Comparison of ENCODE assay signal across 25 cellular contexts in the genomic region with DNA sequence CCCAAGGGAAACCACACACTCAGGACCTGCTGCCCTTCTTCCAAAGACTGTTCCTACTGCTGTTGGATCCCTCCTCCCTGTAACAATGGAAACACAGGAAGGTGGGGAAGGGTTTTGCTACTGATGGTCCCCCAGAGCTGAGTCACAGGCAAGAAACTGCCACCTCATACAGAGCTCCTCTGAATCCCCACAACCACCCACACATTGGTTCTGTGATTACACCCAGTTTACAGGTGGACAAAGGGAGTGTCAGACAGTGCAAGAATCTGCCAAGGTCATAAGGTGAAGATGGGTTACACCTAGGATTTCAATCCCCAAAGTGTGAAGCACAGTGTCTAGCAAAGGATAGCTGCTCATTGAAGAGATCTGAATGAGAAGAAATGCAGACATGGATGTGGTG.
DNase-seq lines count a peak whose midpoint lies in the region; ATAC-seq and TF ChIP-seq lines count a peak whose summit lies in the region.
"Had no signal": no experiment of that assay in that cellular context is flagged by ENCODE, and none has a peak within 500 bp of the region (broad histone marks: within the 10 kb centered on the region; RNA-seq: fewer than 3 reads in every experiment).

No MANE protein-coding gene starts in this region.

- TF ChIP-seq CTCF in mammary epithelial cell (conservative IDR thresholded peaks at IDR 0.05 in 1 of 2, IDR thresholded peaks at IDR 0.05 in 1 of 2; ENCODE audit: extremely low read depth in 1 of 2, insufficient read depth in 1 of 2, low read depth in 1 of 2, low read length in 2 of 2) (no peak), breast epithelium (IDR thresholded peaks at IDR 0.05) (no peak), HEK293 (tag by site-specific recombination; IDR thresholded peaks at IDR 0.05) (no peak), RWPE1 (conservative IDR thresholded peaks at IDR 0.05; ENCODE audit: low read depth) (no peak), H9 (conservative IDR thresholded peaks at IDR 0.05) (no peak)

- dilution Hi-C loops in mammary epithelial cell (cut with HindIII; ENCODE audit: low sequenced_read_pairs): no loop called here

- H3K9me3 Mint-ChIP-seq in H9: peaks cover 11 to 17% of the 10 kb centered on the region in 2 experiments

- H2BK5ac ChIP-seq in H9 (ENCODE audit: insufficient read length, low read length): no peak overlapping the region

- no peak overlapping the region for H3K23ac ChIP-seq in H9 (ENCODE audit: insufficient read length, low read depth, low read length)

- no peak overlapping the region for H2BK12ac ChIP-seq in H9 (ENCODE audit: insufficient read length, low read depth, low read length)

- no TSS peak for BruUV-seq in mammary epithelial cell (replicated peaks; lab: Mats Ljungman, UMichigan)

- no peak overlapping the region for H2AK5ac ChIP-seq in H9 (ENCODE audit: insufficient read length, low read length)

- no peak overlapping the region for H3K14ac ChIP-seq in H9 (ENCODE audit: insufficient read depth, low read length)

- peak; percentile 33 for DNase-seq in mammary epithelial cell
- DNase-seq in breast epithelium (ENCODE audit: low spot score in 2 of 2): no peak
- no peak for DNase-seq in RWPE1 (ENCODE audit: low spot score)
- peak; percentile 1 for DNase-seq in kidney tubule cell (ENCODE audit: low spot score)
- DNase-seq in H9: no peak
- no peak for DNase-seq in NCI-H2196 (lab: John Stamatoyannopoulos, UW; ENCODE audit: unreplicated experiment)
- no peak for DNase-seq in left ventricle myocardium superior
- DNase-seq: Caco-2; CD8-positive, alpha-beta T cell; DMS 273 treated with DMSO at 0.1 percent for 48 hours; DMS79; GOT3; NCI-H1048; NCI-H1417; NCI-H1694; NCI-H2029 treated with DMSO at 0.1 percent for 48 hours; NCI-H2227 treated with DMSO at 0.1 percent for 48 hours; NCI-H526 treated with DMSO at 0.1 percent for 48 hours; RPMI8226; SHP77 treated with DMSO at 0.1 percent for 48 hours had no signal

- POLR2A ChIA-PET in HEK293 (lab: Yijun Ruan, JAX) (no interaction called here), RWPE1 (lab: Yijun Ruan, JAX; ENCODE audit: low non-redundant PET) (no interaction called here)

- no peak overlapping the region for H3K4me3 ChIP-seq in mammary epithelial cell (replicated peaks in 1 of 3; ENCODE audit: insufficient read depth in 1 of 3, low read depth in 2 of 3, low read length in 3 of 3)
- no peak overlapping the region for H3K4me3 ChIP-seq in breast epithelium
- no peak overlapping the region for H3K4me3 ChIP-seq in HEK293 (ENCODE audit: low read depth, low read length)

- no peak overlapping the region for H3K4ac ChIP-seq in H9 (ENCODE audit: low read depth, low read length)

- no peak overlapping the region for H3K4me3 Mint-ChIP-seq in H9
- H3K4me3 Mint-ChIP-seq: B cell; CD8-positive, alpha-beta T cell had no signal

- H4K5ac ChIP-seq in H9 (ENCODE audit: insufficient read length, low read depth, low read length): no peak overlapping the region

- no peak overlapping the region for H2BK120ac ChIP-seq in H9 (ENCODE audit: low read depth, low read length, poor library complexity, severe bottlenecking)

- H3K56ac ChIP-seq in H9 (ENCODE audit: insufficient read length, low read depth, low read length): no peak overlapping the region

- H4K20me1 ChIP-seq in mammary epithelial cell (ENCODE audit: insufficient read depth, low read length) (no peaks in the 10 kb centered on the region), H9 (ENCODE audit: control insufficient read depth, insufficient read depth, insufficient read length) (no peaks in the 10 kb centered on the region)

- CTCF ChIA-PET in mammary epithelial cell (lab: Charles Lee; ENCODE audit: low non-redundant PET): no interaction called here
- CTCF ChIA-PET in HEK293 (lab: Yijun Ruan, JAX): interaction anchor here (1.0 to 2.3 kb wide), 2 partner anchors 41 to 98 kb away, joined by 3 to 6 read pairs; no protein-coding TSS in a partner anchor
- CTCF ChIA-PET in RWPE1 (lab: Yijun Ruan, JAX): no interaction called here

- no peak for TF ChIP-seq POLR2A in breast epithelium (IDR thresholded peaks at IDR 0.05)

- H3K27me3 ChIP-seq in mammary epithelial cell (ENCODE audit: insufficient read depth, low read length): no peaks in the 10 kb centered on the region
- H3K27me3 ChIP-seq in breast epithelium: no peaks in the 10 kb centered on the region
- H3K27me3 ChIP-seq in H9 (ENCODE audit: insufficient read depth, low read length): no peaks in the 10 kb centered on the region

- H3K27me3 Mint-ChIP-seq in H9 (ENCODE audit: low read depth): peaks cover 6% of the 10 kb centered on the region

- no peak for ATAC-seq in left ventricle myocardium superior
- ATAC-seq: CD8-positive, alpha-beta T cell; HCT116 had no signal

- H2BK20ac ChIP-seq in H9 (ENCODE audit: low read depth, low read length, poor library complexity, severe bottlenecking): no peak overlapping the region

- in situ Hi-C loops in mammary epithelial cell (cut with MboI; ENCODE audit: low sequenced_read_pairs in 2 of 2): no loop called here

- no peak overlapping the region for H2BK15ac ChIP-seq in H9 (ENCODE audit: low read depth, low read length)

- H4K8ac ChIP-seq in H9 (replicated peaks; ENCODE audit: insufficient read length, low read depth, low read length): no peak overlapping the region

- no peak overlapping the region for H3T11ph ChIP-seq in H9 (ENCODE audit: low read length)

- H2AFZ ChIP-seq in mammary epithelial cell (ENCODE audit: low read depth, low read length) (no peak overlapping the region), H9 (ENCODE audit: low read length) (no peak overlapping the region)

- H3K27ac ChIP-seq in mammary epithelial cell (ENCODE audit: insufficient read depth, low read depth, low read length): no peak overlapping the region
- no peak overlapping the region for H3K27ac ChIP-seq in breast epithelium
- H3K27ac ChIP-seq in HEK293 (ENCODE audit: extremely low read depth, low read depth, low read length): no peak overlapping the region
- H3K27ac ChIP-seq in RWPE1: peak overlapping the region; percentile 92
- H3K27ac ChIP-seq in H9 (ENCODE audit: insufficient read length, low read depth, low read length): no peak overlapping the region
- H3K27ac ChIP-seq: 22Rv1, C4-2B had no signal

- H3K4me2 ChIP-seq in mammary epithelial cell (ENCODE audit: insufficient read depth, low read depth, low read length) (no peak overlapping the region), H9 (ENCODE audit: insufficient read depth, insufficient read length, low read length) (no peak overlapping the region)

- H3K9ac ChIP-seq in mammary epithelial cell (ENCODE audit: insufficient read depth, low read length) (no peak overlapping the region), H9 (ENCODE audit: extremely low read depth, insufficient read length, low read length) (no peak overlapping the region)

- H3K4me1 ChIP-seq in mammary epithelial cell (ENCODE audit: insufficient read depth, low read length): peaks cover 31% of the 10 kb centered on the region
- H3K4me1 ChIP-seq in breast epithelium: no peaks in the 10 kb centered on the region
- H3K4me1 ChIP-seq in HEK293 (ENCODE audit: control insufficient read depth, insufficient read depth, low read length): peaks cover 12% of the 10 kb centered on the region
- peaks cover 6% of the 10 kb centered on the region; the same call in 1 of the 2 replicates for H3K4me1 ChIP-seq in H9 (ENCODE audit: insufficient read depth, low read length)
- H3K4me1 ChIP-seq: Caco-2 had no signal

- H3K4me1 Mint-ChIP-seq in H9: peaks cover 10 to 11% of the 10 kb centered on the region in 2 experiments
- H3K4me1 Mint-ChIP-seq: B cell had no signal

- H3K18ac ChIP-seq in H9 (ENCODE audit: insufficient read length, low read depth, low read length): no peak overlapping the region

- no peak overlapping the region for H4K91ac ChIP-seq in H9 (ENCODE audit: insufficient read length, low read depth, low read length)

- no peaks in the 10 kb centered on the region for H3K79me1 ChIP-seq in H9 (ENCODE audit: insufficient read depth, low read depth, low read length, poor library complexity, severe bottlenecking)

- H3K36me3 Mint-ChIP-seq in H9 (ENCODE audit: insufficient read depth in 1 of 3, low read depth in 3 of 3): peaks cover 0 to 10% (median 8%) of the 10 kb centered on the region in 3 experiments
- H3K36me3 Mint-ChIP-seq: CD8-positive, alpha-beta T cell had no signal

- H3K9me3 ChIP-seq in mammary epithelial cell (replicated peaks; ENCODE audit: insufficient read depth, low read length): no peaks in the 10 kb centered on the region
- no peaks in the 10 kb centered on the region for H3K9me3 ChIP-seq in breast epithelium
- H3K9me3 ChIP-seq in HEK293 (ENCODE audit: control insufficient read depth, insufficient read depth, low read depth, low read length): no peaks in the 10 kb centered on the region
- H3K9me3 ChIP-seq in H9 (ENCODE audit: control insufficient read depth, low read depth, low read length): no peaks in the 10 kb centered on the region
- H3K9me3 ChIP-seq: Caco-2 had no signal

- no peak overlapping the region for H3K27ac Mint-ChIP-seq in H9
- H3K27ac Mint-ChIP-seq: B cell; CD8-positive, alpha-beta T cell had no signal

- intact Hi-C loops in mammary epithelial cell (cut with micrococcal nuclease): loop anchor here (5.0 kb wide), 1 partner anchor 122 kb away; no protein-coding TSS in a partner anchor
- intact Hi-C loops in breast epithelium (cut with DNase I; ENCODE audit: low total_unique reads): no loop called here
- intact Hi-C loops in left ventricle myocardium superior (cut with micrococcal nuclease): no loop called here

- no peaks in the 10 kb centered on the region for H3K23me2 ChIP-seq in H9 (ENCODE audit: insufficient read length, low read depth, low read length, poor library complexity, severe bottlenecking)

- H3K36me3 ChIP-seq in mammary epithelial cell (ENCODE audit: insufficient read depth, low read length): no peaks in the 10 kb centered on the region
- H3K36me3 ChIP-seq in breast epithelium: no peaks in the 10 kb centered on the region
- H3K36me3 ChIP-seq in HEK293 (ENCODE audit: control insufficient read depth in 2 of 2, insufficient read depth in 1 of 2, low read length in 2 of 2): no peaks in the 10 kb centered on the region

- H3K79me2 ChIP-seq in mammary epithelial cell (ENCODE audit: insufficient read depth, low read length): no peaks in the 10 kb centered on the region
- no peaks in the 10 kb centered on the region for H3K79me2 ChIP-seq in H9 (ENCODE audit: insufficient read depth, low read length)

TF ChIP-seq in HEK293, 187 proteins besides CTCF, POLR2A, EP300 and RAD21:
- TF ChIP-seq ZFHX2 (tag by site-specific recombination; conservative IDR thresholded peaks at IDR 0.05): peak; percentile 15; the same call in 1 of the 2 replicates
- no peak for TF ChIP-seq ZNF274 (IDR thresholded peaks at IDR 0.05; ENCODE audit: low read length)
- TF ChIP-seq ZNF274 (tag by site-specific recombination; IDR thresholded peaks at IDR 0.05; ENCODE audit: borderline replicate concordance): no peak

Comparison
In these comparisons a context has a peak if more than half of its experiments do, and no peak if none do; other contexts are left out.
1. DNase-seq: peak in mammary epithelial cell (single experiment) and kidney tubule cell (single experiment); none in breast epithelium (0 of 2), RWPE1 (single experiment), H9 (single experiment), NCI-H2196 (single experiment) and left ventricle myocardium superior (single experiment).